Comparison of ENCODE assay signal across 9 cellular contexts in the genomic region with DNA sequence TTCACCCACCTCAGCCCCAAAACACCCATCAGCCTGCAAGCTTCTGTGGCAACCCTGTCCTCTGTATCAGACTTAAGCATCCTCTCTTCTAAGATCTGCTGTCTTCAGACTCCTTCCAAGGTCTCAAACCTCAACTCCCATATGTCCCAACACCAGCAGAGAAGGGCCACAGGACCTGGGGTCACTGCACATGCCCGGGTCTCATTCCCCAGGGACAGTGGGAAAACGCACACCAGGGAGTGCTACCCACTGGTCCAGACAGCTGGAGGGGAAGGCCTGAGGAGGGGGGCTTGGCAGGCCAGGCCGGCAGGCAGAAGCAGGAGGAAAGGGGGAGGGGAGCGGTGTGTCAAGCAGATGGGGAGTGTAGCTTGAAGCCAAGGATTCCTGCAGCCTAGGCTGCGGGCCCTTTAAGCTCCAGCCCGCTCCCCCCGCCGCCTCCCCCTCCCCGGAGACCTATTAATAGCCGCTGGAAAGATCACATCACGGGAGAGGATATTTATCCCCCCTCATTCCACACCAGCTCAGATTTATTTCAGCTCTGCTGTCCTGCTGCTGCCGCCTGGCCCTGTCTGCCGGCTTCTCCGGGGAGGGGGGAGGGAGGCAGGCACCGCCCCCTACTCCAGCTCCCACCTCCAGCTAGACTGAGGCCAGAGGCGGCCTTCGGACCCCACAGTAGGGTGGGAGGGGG. TPM values are rescaled to one million over a fixed set of nuclear protein-coding genes. Genes with fewer than 3 reads are reported as not detected.
DNase-seq lines count a peak whose midpoint lies in the region; ATAC-seq and TF ChIP-seq lines count a peak whose summit lies in the region.
"Had no signal": no experiment of that assay in that cellular context is flagged by ENCODE, and none has a peak within 500 bp of the region (broad histone marks: within the 10 kb centered on the region; RNA-seq: fewer than 3 reads in every experiment).

No MANE protein-coding gene starts in this region.

- H4K20me1 ChIP-seq in neural cell (ENCODE audit: insufficient read depth), result no peaks in the 10 kb centered on the region

- H3K79me2 ChIP-seq in neural cell (replicated peaks; ENCODE audit: insufficient read depth, low read length), result peaks cover 30% of the 10 kb centered on the region

- no peaks in the 10 kb centered on the region for H3F3A ChIP-seq in neural cell (ENCODE audit: insufficient read depth, low read length, poor library complexity, severe bottlenecking)

- no peaks in the 10 kb centered on the region for H3K27me3 Mint-ChIP-seq in WTC11 (ENCODE audit: low read depth)

- H2AFZ ChIP-seq in neural cell (ENCODE audit: low read depth, low read length), result no peak overlapping the region

- H3K9me2 ChIP-seq in neural cell (ENCODE audit: insufficient read depth, low read length), result no peaks in the 10 kb centered on the region

- peaks cover 19% of the 10 kb centered on the region for H3K36me3 Mint-ChIP-seq in WTC11

- H3K4me3 ChIP-seq in AG04449 (ENCODE audit: low read depth, low read length), result peak overlapping the region; percentile 55
- peak overlapping the region; percentile 9 for H3K4me3 ChIP-seq in HEK293 (ENCODE audit: low read depth, low read length)
- peak overlapping the region; percentile 41 to 57 for H3K4me3 ChIP-seq in foreskin fibroblast (ENCODE audit: low read depth in 1 of 2, low read length in 2 of 2)
- peak overlapping the region; percentile 67 for H3K4me3 ChIP-seq in neural cell (ENCODE audit: low read length)

- peaks cover 14% of the 10 kb centered on the region for H3K4me1 ChIP-seq in HEK293 (ENCODE audit: control insufficient read depth, insufficient read depth, low read length)

- peak overlapping the region; percentile 72 for H3K4me3 Mint-ChIP-seq in WTC11

- TF ChIP-seq RAD21 in neural cell (conservative IDR thresholded peaks at IDR 0.05), result peak; percentile 48

- peaks cover 51% of the 10 kb centered on the region for H3K4me1 Mint-ChIP-seq in WTC11

- peak; percentile 58 for TF ChIP-seq EP300 in neural cell (conservative IDR thresholded peaks at IDR 0.05; ENCODE audit: poor library complexity, severe bottlenecking)

- H3K27ac Mint-ChIP-seq in WTC11, result peak overlapping the region; percentile 54

- H3K9ac ChIP-seq in neural cell (ENCODE audit: low read length), result peak overlapping the region; percentile 81

- peak overlapping the region; percentile 81 for H3K4me2 ChIP-seq in neural cell (ENCODE audit: low read length)

- peak overlapping the region; percentile 65; the same call in 1 of the 2 replicates for H3K27ac ChIP-seq in HEK293 (ENCODE audit: extremely low read depth, low read depth, low read length)
- peak overlapping the region; percentile 94 for H3K27ac ChIP-seq in neural cell (ENCODE audit: low read length)

- CTCF ChIA-PET in AG04449 (lab: Yijun Ruan, JAX) (interaction anchor here (1.0 to 8.5 kb wide), 8 partner anchors 8 to 219 kb away, joined by 3 to 71 read pairs (median 5); a partner anchor contains a TSS), HEK293 (lab: Yijun Ruan, JAX) (interaction anchor here (0.6 to 6.9 kb wide), 13 partner anchors 20 to 286 kb away, joined by 3 to 196 read pairs (median 4); a partner anchor contains a TSS), WTC11 (lab: Charles Lee) (interaction anchor here (0.5 to 5.9 kb wide), 11 partner anchors 13 to 250 kb away, joined by 3 to 26 read pairs (median 4); a partner anchor contains a TSS)

- POLR2A ChIA-PET in AG04449 (lab: Yijun Ruan, JAX), result interaction anchor here (0.7 to 4.1 kb wide), 6 partner anchors 9 to 219 kb away, joined by 3 to 49 read pairs (median 8); a partner anchor contains a TSS
- POLR2A ChIA-PET in HEK293 (lab: Yijun Ruan, JAX), result interaction anchor here (0.5 to 6.3 kb wide), 9 partner anchors 14 to 274 kb away, joined by 3 to 96 read pairs (median 4); a partner anchor contains a TSS
- POLR2A ChIA-PET in WTC11 (lab: Charles Lee), result interaction anchor here (0.6 to 6.9 kb wide), 4 partner anchors 20 to 118 kb away, joined by 3 to 76 read pairs (median 24); a partner anchor contains a TSS

- TF ChIP-seq CTCF in AG04449 (IDR thresholded peaks at IDR 0.05; ENCODE audit: insufficient read depth, low read length, missing control alignments) (no peak), HEK293 (tag by site-specific recombination; IDR thresholded peaks at IDR 0.05) (no peak), WTC11 (IDR thresholded peaks at IDR 0.05) (no peak), foreskin fibroblast (IDR thresholded peaks at IDR 0.05; ENCODE audit: low read depth, low read length) (no peak), neural cell (IDR thresholded peaks at IDR 0.05; ENCODE audit: poor library complexity, severe bottlenecking) (no peak)

- ATAC-seq in WTC11 (peak; percentile 2), GM18519 (IDR thresholded peaks at IDR 0.05; ENCODE audit: low FRiP score, unreplicated experiment) (no peak)

- no peak for DNase-seq in AG04449 (ENCODE audit: low read depth, low spot score)
- peak; percentile 67 for DNase-seq in WTC11 (ENCODE audit: low spot score)
- peak; percentile 84 to 92 for DNase-seq in foreskin fibroblast
- DNase-seq in activated gamma-delta T cell (lab: John Stamatoyannopoulos, UW), result no peak
- DNase-seq in KBM-7, result no peak

- no peaks in the 10 kb centered on the region for H3K9me3 Mint-ChIP-seq in WTC11

- no peaks in the 10 kb centered on the region for H3K27me3 ChIP-seq in neural cell (ENCODE audit: insufficient read depth, low read depth, low read length)

- peaks cover 0 to 27% of the 10 kb centered on the region in 2 experiments; a peak in 2 of 3 replicates for H3K36me3 ChIP-seq in HEK293 (ENCODE audit: control insufficient read depth in 2 of 2, insufficient read depth in 1 of 2, low read length in 2 of 2)
- no peaks in the 10 kb centered on the region for H3K36me3 ChIP-seq in neural cell (ENCODE audit: insufficient read depth, low read length)

- H3K9me3 ChIP-seq in HEK293 (ENCODE audit: control insufficient read depth, insufficient read depth, low read depth, low read length) (no peaks in the 10 kb centered on the region), neural cell (ENCODE audit: low read length) (no peaks in the 10 kb centered on the region)

- in situ Hi-C loops in KBM-7 (cut with MboI; ENCODE audit: low pct_unique_long_range_greater_than_20kb, low sequenced_read_pairs), result no loop called here

TF ChIP-seq in HEK293, 187 proteins besides CTCF, POLR2A, EP300 and RAD21 (continues in another document):
- TF ChIP-seq ZNF785 (tag by site-specific recombination; IDR thresholded peaks at IDR 0.05), result no peak
- TF ChIP-seq, protein P1, sequence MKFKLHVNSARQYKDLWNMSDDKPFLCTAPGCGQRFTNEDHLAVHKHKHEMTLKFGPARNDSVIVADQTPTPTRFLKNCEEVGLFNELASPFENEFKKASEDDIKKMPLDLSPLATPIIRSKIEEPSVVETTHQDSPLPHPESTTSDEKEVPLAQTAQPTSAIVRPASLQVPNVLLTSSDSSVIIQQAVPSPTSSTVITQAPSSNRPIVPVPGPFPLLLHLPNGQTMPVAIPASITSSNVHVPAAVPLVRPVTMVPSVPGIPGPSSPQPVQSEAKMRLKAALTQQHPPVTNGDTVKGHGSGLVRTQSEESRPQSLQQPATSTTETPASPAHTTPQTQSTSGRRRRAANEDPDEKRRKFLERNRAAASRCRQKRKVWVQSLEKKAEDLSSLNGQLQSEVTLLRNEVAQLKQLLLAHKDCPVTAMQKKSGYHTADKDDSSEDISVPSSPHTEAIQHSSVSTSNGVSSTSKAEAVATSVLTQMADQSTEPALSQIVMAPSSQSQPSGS (tag by site-specific recombination; IDR thresholded peaks at IDR 0.05; ENCODE audit: low read depth), result no peak

TF ChIP-seq in WTC11, 78 proteins besides CTCF, POLR2A, EP300 and RAD21 (continues in another document):
- TF ChIP-seq GABPB1 (CRISPR knock-in tag; IDR thresholded peaks at IDR 0.05) (no peak), SMAD4 (CRISPR knock-in tag; IDR thresholded peaks at IDR 0.05) (no peak)

TF ChIP-seq in neural cell, 6 proteins besides CTCF, POLR2A, EP300 and RAD21:
- TF ChIP-seq SMC3 (conservative IDR thresholded peaks at IDR 0.05; ENCODE audit: poor library complexity) (peak; percentile 66), TAF1 (IDR thresholded peaks at IDR 0.05; ENCODE audit: low read depth) (no peak), POLR2AphosphoS5 (IDR thresholded peaks at IDR 0.05) (peak; percentile 67), EZH2 (IDR thresholded peaks at IDR 0.05; ENCODE audit: borderline replicate concordance, insufficient read depth, low read length, poor library complexity, severe bottlenecking) (no peak), MXI1 (conservative IDR thresholded peaks at IDR 0.05; ENCODE audit: poor library complexity, severe bottlenecking) (peak; percentile 39)
- TF ChIP-seq, protein P2, sequence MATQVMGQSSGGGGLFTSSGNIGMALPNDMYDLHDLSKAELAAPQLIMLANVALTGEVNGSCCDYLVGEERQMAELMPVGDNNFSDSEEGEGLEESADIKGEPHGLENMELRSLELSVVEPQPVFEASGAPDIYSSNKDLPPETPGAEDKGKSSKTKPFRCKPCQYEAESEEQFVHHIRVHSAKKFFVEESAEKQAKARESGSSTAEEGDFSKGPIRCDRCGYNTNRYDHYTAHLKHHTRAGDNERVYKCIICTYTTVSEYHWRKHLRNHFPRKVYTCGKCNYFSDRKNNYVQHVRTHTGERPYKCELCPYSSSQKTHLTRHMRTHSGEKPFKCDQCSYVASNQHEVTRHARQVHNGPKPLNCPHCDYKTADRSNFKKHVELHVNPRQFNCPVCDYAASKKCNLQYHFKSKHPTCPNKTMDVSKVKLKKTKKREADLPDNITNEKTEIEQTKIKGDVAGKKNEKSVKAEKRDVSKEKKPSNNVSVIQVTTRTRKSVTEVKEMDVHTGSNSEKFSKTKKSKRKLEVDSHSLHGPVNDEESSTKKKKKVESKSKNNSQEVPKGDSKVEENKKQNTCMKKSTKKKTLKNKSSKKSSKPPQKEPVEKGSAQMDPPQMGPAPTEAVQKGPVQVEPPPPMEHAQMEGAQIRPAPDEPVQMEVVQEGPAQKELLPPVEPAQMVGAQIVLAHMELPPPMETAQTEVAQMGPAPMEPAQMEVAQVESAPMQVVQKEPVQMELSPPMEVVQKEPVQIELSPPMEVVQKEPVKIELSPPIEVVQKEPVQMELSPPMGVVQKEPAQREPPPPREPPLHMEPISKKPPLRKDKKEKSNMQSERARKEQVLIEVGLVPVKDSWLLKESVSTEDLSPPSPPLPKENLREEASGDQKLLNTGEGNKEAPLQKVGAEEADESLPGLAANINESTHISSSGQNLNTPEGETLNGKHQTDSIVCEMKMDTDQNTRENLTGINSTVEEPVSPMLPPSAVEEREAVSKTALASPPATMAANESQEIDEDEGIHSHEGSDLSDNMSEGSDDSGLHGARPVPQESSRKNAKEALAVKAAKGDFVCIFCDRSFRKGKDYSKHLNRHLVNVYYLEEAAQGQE (IDR thresholded peaks at IDR 0.05; ENCODE audit: borderline replicate concordance), result no peak
TF ChIP-seq in neural cell: peak in this region for 3.

RNA-seq across cellular contexts. Expression of a gene that starts 16.7 kb away (rescaled TPM):
- total RNA-seq in WTC11 (2021), result 62.1 to 65.3 TPM (median 64.7 TPM) in 3 replicates
- polyA plus RNA-seq in neural cell, result 1.1 and 1.5 TPM in 2 replicates
- polyA minus RNA-seq in neural cell, result 10.5 and 16.6 TPM in 2 replicates

RNA-seq across cellular contexts. Expression of a gene that starts 25.4 kb away (rescaled TPM):
- 0.07 TPM in 1 of 3 replicates, not detected in the others for total RNA-seq in WTC11 (2021)
- not detected in 2 replicates for polyA plus RNA-seq in neural cell
- polyA minus RNA-seq in neural cell, result not detected in 2 replicates
- total RNA-seq: pulmonary artery endothelial cell had no signal

RNA-seq across cellular contexts. Expression of a gene that starts 47.0 kb away (rescaled TPM):
- not detected in 3 replicates for total RNA-seq in WTC11 (2021)
- 0.38 TPM in 1 of 2 replicates, not detected in the other for polyA plus RNA-seq in neural cell
- not detected in 2 replicates for polyA minus RNA-seq in neural cell
- total RNA-seq: pulmonary artery endothelial cell had no signal

Comparison
In these comparisons a context has a peak if more than half of its experiments do, and no peak if none do; other contexts are left out.
1. DNase-seq: peak in WTC11 (single experiment) and foreskin fibroblast (2 of 2); none in AG04449 (single experiment), activated gamma-delta T cell (single experiment) and KBM-7 (single experiment).
2. H3K4me3 ChIP-seq: peak in every context shown above with its lines; median percentile 67 in neural cell; 55 in AG04449; 49 in foreskin fibroblast; 9 in HEK293.